In genomic region chr7:88115258-88116195, GRCh38 we compare ENCODE assay signal across 1 cellular context.
TF ChIP-seq lines count a peak whose summit lies in the region.

No MANE protein-coding gene starts in this region.

TF ChIP-seq in WTC11, 78 proteins besides CTCF, POLR2A, EP300 and RAD21 (continued from another document):
- TF ChIP-seq PRDM15 (CRISPR knock-in tag; IDR thresholded peaks at IDR 0.05) (no peak), E2F5 (CRISPR knock-in tag; IDR thresholded peaks at IDR 0.05) (no peak)
